Comparison of ENCODE assay signal across 10 cellular contexts in genomic region chr1:6794164-6794563, GRCh38. TPM values are rescaled to one million over a fixed set of nuclear protein-coding genes. Genes with fewer than 3 reads are reported as not detected.
DNase-seq lines count a peak whose midpoint lies in the region; ATAC-seq, FAIRE-seq and TF ChIP-seq lines count a peak whose summit lies in the region.
"Had no signal": no experiment of that assay in that cellular context is flagged by ENCODE, and none has a peak within 500 bp of the region (broad histone marks: within the 10 kb centered on the region; RNA-seq: fewer than 3 reads in every experiment).

No MANE protein-coding gene starts in this region.

- H3K4me3 ChIP-seq in pancreas, result no peak overlapping the region
- H3K4me3 ChIP-seq: BLaER1, SJCRH30 had no signal

- H3K4me1 ChIP-seq in pancreas, result peaks cover 5 to 18% (median 8%) of the 10 kb centered on the region in 3 donors
- H3K4me1 ChIP-seq: SJCRH30 had no signal

- DNase-seq in DMS 273 (lab: John Stamatoyannopoulos, UW; ENCODE audit: unreplicated experiment), result peak; percentile 65
- DNase-seq in DMS 273 treated with DMSO at 0.1 percent for 48 hours (lab: John Stamatoyannopoulos, UW), result no peak
- DNase-seq in NCI-H460 (ENCODE audit: extremely low read depth, low read depth), result peak; percentile 29
- DNase-seq in dermis microvascular lymphatic vessel endothelial cell (ENCODE audit: low read depth in 2 of 2), result peak; percentile 53 to 69
- no peak for DNase-seq in pancreas
- no peak for DNase-seq in NCI-H187 treated with DMSO at 0.1 percent for 48 hours (lab: John Stamatoyannopoulos, UW)

- H3K27me3 ChIP-seq in pancreas, result no peaks in the 10 kb centered on the region
- H3K27me3 ChIP-seq: BLaER1, SJCRH30 had no signal

- WGBS in pancreas, 2 donors, result 58 to 72% methylated on average over 2 of the region's 2 CpGs

- peak in 2 of 4 donors; percentile 25 to 30 for TF ChIP-seq CTCF in pancreas (IDR thresholded peaks at IDR 0.05)

- no peaks in the 10 kb centered on the region for H3K36me3 ChIP-seq in pancreas

- H3K9me3 ChIP-seq in pancreas, result no peaks in the 10 kb centered on the region
- H3K9me3 ChIP-seq: BLaER1, SJCRH30 had no signal

- peak; percentile 91 for FAIRE-seq in pancreas (lab: Jason Lieb, UNC)

- intact Hi-C loops in pancreas (cut with DNase I), result loop anchor here in 2 of 3 donors (5.0 to 10.0 kb wide), 2 partner anchors 98 to 101 kb away; no protein-coding TSS in a partner anchor

- H3K27ac ChIP-seq in pancreas, result no peak overlapping the region
- H3K27ac ChIP-seq: BLaER1, SJCRH30 had no signal

- ATAC-seq in pancreas (peak in 2 of 4 donors; percentile 49 to 53), HG02973 (IDR thresholded peaks at IDR 0.05; ENCODE audit: unreplicated experiment) (no peak), GM21529 (IDR thresholded peaks at IDR 0.05; ENCODE audit: unreplicated experiment) (no peak)

RNA-seq across cellular contexts. Expression of gene CAMTA1, which starts 8.9 kb away (rescaled TPM):
- 39.0 and 39.9 TPM in 2 replicates for total RNA-seq in NCI-H460 (2014; rRNA removed; shearing (Covaris generic))
- 31.7 and 38.2 TPM in 2 replicates for polyA plus RNA-seq in NCI-H460 (2014; cell fraction: nucleus; rRNA removed)
- total RNA-seq in dermis microvascular lymphatic vessel endothelial cell (33.9 and 37.6 TPM in 2 replicates), pancreas (10 to 100 TPM; 13.0 to 39.8 (median 20.8) TPM)
- polyA plus RNA-seq in pancreas, result 10 to 100 TPM; 47.9 to 54.2 TPM

Comparison
In these comparisons a context has a peak if more than half of its experiments do, and no peak if none do; other contexts are left out.
1. DNase-seq: peak in DMS 273 (single experiment), NCI-H460 (single experiment) and dermis microvascular lymphatic vessel endothelial cell (2 of 2); none in DMS 273 treated with DMSO at 0.1 percent for 48 hours (single experiment), pancreas (0 of 6) and NCI-H187 treated with DMSO at 0.1 percent for 48 hours (single experiment).